ENCODE assay signal across 1 cellular context in genomic region chr3:47909607-47910006, GRCh38.
TF ChIP-seq lines count a peak whose summit lies in the region.

No MANE protein-coding gene starts in this region.

TF ChIP-seq in GM23338, 12 proteins besides CTCF, POLR2A, EP300 and RAD21 (continued from another document):
- TF ChIP-seq ETS1 (IDR thresholded peaks at IDR 0.05) (no peak), POLR2AphosphoS5 (IDR thresholded peaks at IDR 0.05; ENCODE audit: low read depth) (no peak), REST (IDR thresholded peaks at IDR 0.05; ENCODE audit: unreplicated experiment) (no peak), EZH2phosphoT487 (IDR thresholded peaks at IDR 0.05; ENCODE audit: unreplicated experiment) (no peak), JUNB (IDR thresholded peaks at IDR 0.05; ENCODE audit: unreplicated experiment) (no peak)
